1 cellular context compared by ENCODE assay signal in the genomic region with DNA sequence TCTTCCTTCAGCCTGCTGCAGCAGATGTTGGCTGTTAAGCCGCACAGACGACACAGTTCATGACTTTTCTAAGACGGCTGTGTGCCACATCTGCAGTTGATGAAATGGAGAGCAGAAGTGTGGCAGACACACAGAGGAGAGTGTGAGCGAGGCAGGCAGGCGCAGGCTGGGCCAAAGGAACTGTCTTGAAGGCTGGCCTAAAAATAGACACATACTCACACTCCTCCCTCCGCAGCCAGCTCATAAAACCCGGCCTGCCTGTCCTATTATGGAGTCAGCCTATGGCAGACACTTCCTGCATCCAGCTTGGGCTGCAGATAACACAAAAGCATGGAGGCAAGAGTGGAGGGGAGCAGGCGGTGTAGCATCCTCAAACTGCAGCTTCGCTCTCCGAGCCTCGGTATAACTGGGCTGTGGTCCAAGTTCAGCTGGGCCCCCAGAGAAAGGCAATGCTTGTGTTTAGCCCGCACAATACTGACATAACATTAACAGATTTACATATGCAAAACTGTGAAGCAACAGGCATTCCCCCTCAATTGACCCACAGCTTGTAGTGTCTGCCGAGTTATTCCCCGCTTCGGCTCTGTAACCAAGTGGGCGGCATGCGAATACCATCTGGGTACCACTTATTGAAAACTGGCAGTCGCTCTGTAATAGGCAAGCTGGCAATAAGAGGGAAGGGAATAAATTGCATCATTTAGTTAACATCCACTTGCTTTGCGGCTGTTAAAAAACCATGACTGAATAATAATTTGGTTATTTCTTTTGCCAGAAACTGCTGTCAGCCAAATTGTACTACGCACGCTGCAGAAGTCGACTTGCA.
A peak's percentile ranks its signal among the peaks of the same experiment; 100 is the strongest.
TF ChIP-seq lines count a peak whose summit lies in the region.

No MANE protein-coding gene starts in this region.

TF ChIP-seq in WTC11, 78 proteins besides CTCF, POLR2A, EP300 and RAD21 (continued from another document):
- TF ChIP-seq PRDM15 (CRISPR knock-in tag; IDR thresholded peaks at IDR 0.05): peak; percentile 50
TF ChIP-seq in WTC11: peak in this region for 1.
